In genomic region chr7:44288381-44288685, GRCh38 we compare ENCODE assay signal across 22 cellular contexts. TPM values are rescaled to one million over a fixed set of nuclear protein-coding genes. Genes with fewer than 3 reads are reported as not detected.
A peak's percentile ranks its signal among the peaks of the same experiment; 100 is the strongest.
DNase-seq lines count a peak whose midpoint lies in the region; ATAC-seq and TF ChIP-seq lines count a peak whose summit lies in the region.
"Had no signal": no experiment of that assay in that cellular context is flagged by ENCODE, and none has a peak within 500 bp of the region (broad histone marks: within the 10 kb centered on the region; RNA-seq: fewer than 3 reads in every experiment).

No MANE protein-coding gene starts in this region.

- H3K27me3 Mint-ChIP-seq in activated CD8-positive, alpha-beta memory T cell treated with anti-CD3 and anti-CD28 coated beads, Interleukin-2, amount 10 ng/mL, durations not matched to agents 7 days and 5 days = peaks cover 22% of the 10 kb centered on the region
- H3K27me3 Mint-ChIP-seq in nephron progenitor cell (ENCODE audit: low read depth, poor library complexity) = peaks cover 11% of the 10 kb centered on the region

- CTCF ChIA-PET in activated CD8-positive, alpha-beta memory T cell treated with anti-CD3 and anti-CD28 coated beads, Interleukin-2, amount 10 ng/mL, durations not matched to agents 7 days and 5 days (lab: Charles Lee) = no interaction called here

- H3K36me3 ChIP-seq in stomach = no peaks in the 10 kb centered on the region

- no peak for TF ChIP-seq POLR2A in stomach (IDR thresholded peaks at IDR 0.05)

- no peak overlapping the region for H3K4me3 ChIP-seq in stomach
- H3K4me3 ChIP-seq: GM12878 had no signal

- no peaks in the 10 kb centered on the region for H3K4me1 Mint-ChIP-seq in activated CD8-positive, alpha-beta memory T cell treated with anti-CD3 and anti-CD28 coated beads, Interleukin-2, amount 10 ng/mL, durations not matched to agents 7 days and 5 days
- peaks cover 47% of the 10 kb centered on the region for H3K4me1 Mint-ChIP-seq in nephron progenitor cell

- H3K27ac Mint-ChIP-seq in activated CD8-positive, alpha-beta memory T cell treated with anti-CD3 and anti-CD28 coated beads, Interleukin-2, amount 10 ng/mL, durations not matched to agents 7 days and 5 days = no peak overlapping the region
- H3K27ac Mint-ChIP-seq in nephron progenitor cell = no peak overlapping the region
- H3K27ac Mint-ChIP-seq: B cell; CD4-positive, alpha-beta T cell had no signal

- TF ChIP-seq CTCF in nephron progenitor cell (IDR thresholded peaks at IDR 0.05) (no peak), stomach (IDR thresholded peaks at IDR 0.05) (no peak)

- DNase-seq in activated CD8-positive, alpha-beta memory T cell treated with anti-CD3 and anti-CD28 coated beads, Interleukin-2, amount 10 ng/mL, durations not matched to agents 7 days and 5 days = peak; percentile 27
- DNase-seq in activated CD8-positive, alpha-beta memory T cell treated with anti-CD3 and anti-CD28 coated beads, Interleukin-2, amount 50 U/mL, for 48 hours = no peak
- DNase-seq in left cardiac atrium (peak; percentile 8), cardiac septum (ENCODE audit: low spot score) (no peak), nephron progenitor cell (peak; percentile 1), stomach (peak; percentile 23)
- no peak for DNase-seq in stimulated activated CD4-positive, alpha-beta T cell treated with anti-CD3 and anti-CD28 coated beads, Interleukin-2, amount 100 ng/mL, for 24 hours
- DNase-seq: DMS153, GF-D8, IMR-90, NCI-H1417, NCI-H187, NCI-H2107, NCI-H2227 treated with DMSO at 0.1 percent for 48 hours, NCI-H510A treated with DMSO at 0.1 percent for 48 hours, PC-3 had no signal

- H3K4me3 Mint-ChIP-seq in activated CD8-positive, alpha-beta memory T cell treated with anti-CD3 and anti-CD28 coated beads, Interleukin-2, amount 10 ng/mL, durations not matched to agents 7 days and 5 days = no peak overlapping the region
- no peak overlapping the region for H3K4me3 Mint-ChIP-seq in nephron progenitor cell
- H3K4me3 Mint-ChIP-seq: B cell; CD4-positive, alpha-beta T cell; H9 had no signal

- no peaks in the 10 kb centered on the region for H3K36me3 Mint-ChIP-seq in activated CD8-positive, alpha-beta memory T cell treated with anti-CD3 and anti-CD28 coated beads, Interleukin-2, amount 10 ng/mL, durations not matched to agents 7 days and 5 days
- H3K36me3 Mint-ChIP-seq in nephron progenitor cell (ENCODE audit: low read depth) = no peaks in the 10 kb centered on the region

- peaks cover 0 to 15% (median 11%) of the 10 kb centered on the region in 4 donors for H3K4me1 ChIP-seq in stomach
- H3K4me1 ChIP-seq: Caco-2 had no signal

- no peak for TF ChIP-seq EP300 in stomach (IDR thresholded peaks at IDR 0.05)

- ATAC-seq in activated CD8-positive, alpha-beta memory T cell treated with anti-CD3 and anti-CD28 coated beads, Interleukin-2, amount 10 ng/mL, durations not matched to agents 7 days and 5 days = no peak
- ATAC-seq in left cardiac atrium = no peak
- no peak for ATAC-seq in HG03520 (IDR thresholded peaks at IDR 0.05; ENCODE audit: unreplicated experiment)
- ATAC-seq: PC-3 had no signal

- no peak overlapping the region for H3K27ac ChIP-seq in stomach

- no peaks in the 10 kb centered on the region for H3K9me3 ChIP-seq in stomach
- H3K9me3 ChIP-seq: Caco-2 had no signal

- WGBS in stomach, 5 donors = 92 to 97% (median 95%) methylated on average over 9 of the region's 9 CpGs

- H3K9me3 Mint-ChIP-seq in activated CD8-positive, alpha-beta memory T cell treated with anti-CD3 and anti-CD28 coated beads, Interleukin-2, amount 10 ng/mL, durations not matched to agents 7 days and 5 days (ENCODE audit: low read depth) = no peaks in the 10 kb centered on the region
- no peaks in the 10 kb centered on the region for H3K9me3 Mint-ChIP-seq in nephron progenitor cell
- H3K9me3 Mint-ChIP-seq: CD4-positive, alpha-beta T cell; H9 had no signal

- intact Hi-C loops in left cardiac atrium (cut with DNase I) (no loop called here), cardiac septum (cut with DNase I) (no loop called here), stomach (cut with DNase I; ENCODE audit: low total_unique reads) (no loop called here)

- peaks cover 0 to 12% (median under 1%) of the 10 kb centered on the region in 3 donors for H3K27me3 ChIP-seq in stomach

RNA-seq across cellular contexts. Expression of gene CAMK2B, which starts 37.1 kb away (rescaled TPM):
- under 1 TPM in 1 of 2 experiments, not detected in 1; 0.63 TPM for total RNA-seq in activated CD8-positive, alpha-beta memory T cell treated with anti-CD3 and anti-CD28 coated beads, Interleukin-2, amount 10 ng/mL, durations not matched to agents 7 days and 5 days
- total RNA-seq in left cardiac atrium = 10 to 100 TPM; 75.8 to 98.7 TPM
- total RNA-seq in cardiac septum = 149 TPM
- total RNA-seq in stomach = 1 to 10 TPM in 2 of 5 donors, under 1 TPM in 1, not detected in 2; 0.92 to 7.6 (median 4.6) TPM
- polyA plus RNA-seq in stomach = 10 to 100 TPM in 1 of 3 donors, 1 to 10 TPM in 2; 2.9 to 28.4 (median 6.2) TPM
- total RNA-seq: B cell; Caco-2; CD4-positive, alpha-beta T cell had no signal

Comparison
In these comparisons a context has a peak if more than half of its experiments do, and no peak if none do; other contexts are left out.
1. DNase-seq: peak in activated CD8-positive, alpha-beta memory T cell treated with anti-CD3 and anti-CD28 coated beads, Interleukin-2, amount 10 ng/mL, durations not matched to agents 7 days and 5 days (single experiment), left cardiac atrium (single experiment), nephron progenitor cell (single experiment) and stomach (single experiment); none in activated CD8-positive, alpha-beta memory T cell treated with anti-CD3 and anti-CD28 coated beads, Interleukin-2, amount 50 U/mL, for 48 hours (single experiment), cardiac septum (single experiment) and stimulated activated CD4-positive, alpha-beta T cell treated with anti-CD3 and anti-CD28 coated beads, Interleukin-2, amount 100 ng/mL, for 24 hours (0 of 2).
2. RNA of gene CAMK2B, which starts 37.1 kb away (total RNA-seq): 149 TPM in cardiac septum (single experiment) and 75.8 to 98.7 TPM in left cardiac atrium; 0.92 to 7.6 TPM in stomach and 0.63 TPM in activated CD8-positive, alpha-beta memory T cell treated with anti-CD3 and anti-CD28 coated beads, Interleukin-2, amount 10 ng/mL, durations not matched to agents 7 days and 5 days; every median in the first group is over 4 times any median in the second.